ENCODE assay signal across 1 cellular context in genomic region chr11:13668102-13668956, GRCh38.
TF ChIP-seq lines count a peak whose summit lies in the region.

TSS of gene FAR1 (plus strand) at chr11:13668668. CDS start at chr11:13694766, 26,098 bp downstream.

TF ChIP-seq in HEK293, 187 proteins besides CTCF, POLR2A, EP300 and RAD21 (continued from another document and continues in another):
- TF ChIP-seq ZBTB7A (tag by site-specific recombination; IDR thresholded peaks at IDR 0.05; ENCODE audit: low read depth) (no peak), ZBTB48 (tag by site-specific recombination; IDR thresholded peaks at IDR 0.05) (no peak), MZF1 (tag by site-specific recombination; IDR thresholded peaks at IDR 0.05; ENCODE audit: borderline replicate concordance) (no peak), ZNF521 (tag by site-specific recombination; IDR thresholded peaks at IDR 0.05) (no peak), KLF8 (tag by site-specific recombination; IDR thresholded peaks at IDR 0.05) (peak; percentile 80; the same call in 1 of the 2 replicates), ZNF791 (tag by site-specific recombination; IDR thresholded peaks at IDR 0.05) (no peak), TRIM28 (IDR thresholded peaks at IDR 0.05; ENCODE audit: borderline replicate concordance, low read length) (no peak), ZNF366 (tag by site-specific recombination; conservative IDR thresholded peaks at IDR 0.05) (peak; percentile 35; the same call in 1 of the 2 replicates), ZNF350 (tag by site-specific recombination; IDR thresholded peaks at IDR 0.05) (no peak), ZNF138 (tag by site-specific recombination; IDR thresholded peaks at IDR 0.05; ENCODE audit: borderline replicate concordance) (no peak), ZNF18 (tag by site-specific recombination; IDR thresholded peaks at IDR 0.05) (no peak), ZNF747 (tag by site-specific recombination; IDR thresholded peaks at IDR 0.05) (no peak), ZNF423 (tag by site-specific recombination; IDR thresholded peaks at IDR 0.05) (no peak), ZNF175 (tag by site-specific recombination; IDR thresholded peaks at IDR 0.05) (no peak), WT1 (tag by site-specific recombination; IDR thresholded peaks at IDR 0.05) (no peak), HOXA7 (CRISPR knock-in tag; IDR thresholded peaks at IDR 0.05; ENCODE audit: borderline replicate concordance) (no peak), OVOL3 (tag by site-specific recombination; IDR thresholded peaks at IDR 0.05) (no peak), ZNF544 (tag by site-specific recombination; IDR thresholded peaks at IDR 0.05) (no peak), ZSCAN16 (tag by site-specific recombination; IDR thresholded peaks at IDR 0.05) (no peak), HOXD13 (CRISPR knock-in tag; IDR thresholded peaks at IDR 0.05; ENCODE audit: borderline replicate concordance) (no peak), ZNF449 (tag by site-specific recombination; IDR thresholded peaks at IDR 0.05) (peak; percentile 35; the same call in 1 of the 2 replicates), PRDM6 (tag by site-specific recombination; IDR thresholded peaks at IDR 0.05) (no peak), ZNF121 (tag by site-specific recombination; IDR thresholded peaks at IDR 0.05) (peak; percentile 70; the same call in 1 of the 2 replicates), ZNF596 (tag by site-specific recombination; IDR thresholded peaks at IDR 0.05) (peak; percentile 25; the same call in 1 of the 2 replicates), ZNF529 (tag by site-specific recombination; IDR thresholded peaks at IDR 0.05; ENCODE audit: insufficient replicate concordance) (no peak), PATZ1 (tag by site-specific recombination; IDR thresholded peaks at IDR 0.05) (peak; percentile 85), ZNF394 (tag by site-specific recombination; IDR thresholded peaks at IDR 0.05; ENCODE audit: borderline replicate concordance) (no peak), ZNF621 (tag by site-specific recombination; IDR thresholded peaks at IDR 0.05) (no peak), ZBTB49 (tag by site-specific recombination; IDR thresholded peaks at IDR 0.05; ENCODE audit: low read depth) (no peak), ZFP41 (tag by site-specific recombination; IDR thresholded peaks at IDR 0.05; ENCODE audit: borderline replicate concordance) (no peak), GLI4 (tag by site-specific recombination; IDR thresholded peaks at IDR 0.05) (no peak), ZFP37 (tag by site-specific recombination; IDR thresholded peaks at IDR 0.05) (no peak), ZXDB (tag by site-specific recombination; IDR thresholded peaks at IDR 0.05) (peak; percentile 31; the same call in 1 of the 2 replicates), YY1 (tag by site-specific recombination; IDR thresholded peaks at IDR 0.05) (peak; percentile 86), ZSCAN23 (tag by site-specific recombination; IDR thresholded peaks at IDR 0.05) (no peak), PRDM2 (tag by site-specific recombination; IDR thresholded peaks at IDR 0.05; ENCODE audit: borderline replicate concordance) (no peak), ZNF266 (tag by site-specific recombination; IDR thresholded peaks at IDR 0.05; ENCODE audit: low read depth) (no peak), ZNF558 (tag by site-specific recombination; IDR thresholded peaks at IDR 0.05) (no peak), ZNF670 (tag by site-specific recombination; IDR thresholded peaks at IDR 0.05; ENCODE audit: low read depth) (no peak), PRDM10 (tag by site-specific recombination; IDR thresholded peaks at IDR 0.05) (no peak), ZNF19 (tag by site-specific recombination; IDR thresholded peaks at IDR 0.05; ENCODE audit: low read depth) (no peak), ZNF645 (tag by site-specific recombination; IDR thresholded peaks at IDR 0.05) (no peak), ZNF274 (IDR thresholded peaks at IDR 0.05; ENCODE audit: low read length) (no peak), ZNF274 (tag by site-specific recombination; IDR thresholded peaks at IDR 0.05; ENCODE audit: borderline replicate concordance) (no peak), ZNF629 (tag by site-specific recombination; IDR thresholded peaks at IDR 0.05) (no peak)
